18 cellular contexts compared by ENCODE assay signal in genomic region chr4:58665649-58666048, GRCh38.
"Had no signal": no experiment of that assay in that cellular context is flagged by ENCODE, and none has a peak within 500 bp of the region (broad histone marks: within the 10 kb centered on the region; RNA-seq: fewer than 3 reads in every experiment).

No MANE protein-coding gene starts in this region.

- H3K4me1 ChIP-seq: esophagus muscularis mucosa, gastrocnemius medialis, heart right ventricle, spleen, tibial artery, upper lobe of right lung, vagina had no signal

- H3K27me3 ChIP-seq: esophagus muscularis mucosa, gastrocnemius medialis, heart right ventricle, neutrophil, spleen, tibial artery, upper lobe of right lung, vagina had no signal

- H3K36me3 ChIP-seq: esophagus muscularis mucosa, gastrocnemius medialis, heart right ventricle, neutrophil, spleen, tibial artery, upper lobe of right lung, vagina had no signal

- H3K4me3 ChIP-seq: esophagus muscularis mucosa, gastrocnemius medialis, heart right ventricle, mucosa of descending colon, spleen, tibial artery, upper lobe of right lung, vagina had no signal

- DNase-seq: effector CD4-positive, alpha-beta T cell; gastrocnemius medialis; heart right ventricle; hypothalamus; kidney glomerular epithelial cell; mucosa of descending colon; naive thymus-derived CD8-positive, alpha-beta T cell; posterior cingulate gyrus; spleen; stimulated activated CD4-positive, alpha-beta T cell treated with anti-CD3 and anti-CD28 coated beads, Interleukin-15, amount 100 ng/mL, for 24 hours; stimulated activated CD4-positive, alpha-beta T cell treated with anti-CD3 and anti-CD28 coated beads, Interleukin-1b, Interleukin-23, amount 100 ng/mL, for 48 hours; stimulated activated CD4-positive, alpha-beta T cell treated with anti-CD3 and anti-CD28 coated beads, Interleukin-4, amount 100 ng/mL, for 24 hours; tibial artery; upper lobe of right lung had no signal

- H3K27ac ChIP-seq: epithelial cell of prostate, esophagus muscularis mucosa, gastrocnemius medialis, heart right ventricle, neutrophil, spleen, tibial artery, upper lobe of right lung, vagina had no signal
